15 cellular contexts compared by ENCODE assay signal in genomic region chr9:21854594-21854993, GRCh38. TPM values are rescaled to one million over a fixed set of nuclear protein-coding genes. Genes with fewer than 3 reads are reported as not detected.
DNase-seq lines count a peak whose midpoint lies in the region; ATAC-seq and TF ChIP-seq lines count a peak whose summit lies in the region.
"Had no signal": no experiment of that assay in that cellular context is flagged by ENCODE, and none has a peak within 500 bp of the region (broad histone marks: within the 10 kb centered on the region; RNA-seq: fewer than 3 reads in every experiment).

No MANE protein-coding gene starts in this region.

- no peak for TF ChIP-seq CTCF in RWPE2 (IDR thresholded peaks at IDR 0.05; ENCODE audit: poor library complexity, severe bottlenecking)
- TF ChIP-seq CTCF in foreskin keratinocyte (conservative IDR thresholded peaks at IDR 0.05): no peak
- TF ChIP-seq CTCF in psoas muscle (IDR thresholded peaks at IDR 0.05): no peak

- H3K27me3 ChIP-seq in GM23248 (replicated peaks; ENCODE audit: insufficient read depth) (no peaks in the 10 kb centered on the region), RWPE2 (ENCODE audit: insufficient read depth, poor library complexity, severe bottlenecking) (no peaks in the 10 kb centered on the region), foreskin keratinocyte (no peaks in the 10 kb centered on the region), psoas muscle (ENCODE audit: insufficient read depth in 3 of 3, low read length in 2 of 3) (no peaks in the 10 kb centered on the region)
- H3K27me3 ChIP-seq: adrenal gland, BLaER1 had no signal

- H3K36me3 ChIP-seq in GM23248 (ENCODE audit: low read depth) (peaks cover 29% of the 10 kb centered on the region), RWPE2 (ENCODE audit: low read depth) (peaks cover 71% of the 10 kb centered on the region), psoas muscle (ENCODE audit: insufficient read depth in 1 of 2, low read depth in 1 of 2) (peaks cover 9 to 51% of the 10 kb centered on the region in 2 donors)
- H3K36me3 ChIP-seq: adrenal gland had no signal

- H3K4me3 Mint-ChIP-seq in activated CD4-positive, alpha-beta memory T cell treated with anti-CD3 and anti-CD28 coated beads, Interleukin-2, amount 10 ng/mL, durations not matched to agents 7 days and 5 days: no peak overlapping the region
- H3K4me3 Mint-ChIP-seq: stimulated activated effector memory CD8-positive, alpha-beta T cell treated with anti-CD3 and anti-CD28 coated beads, Interleukin-12 subunit alpha, Interleukin-12 subunit beta, amount 100 ng/mL, for 72 hours had no signal

- H3K4me2 ChIP-seq in GM23248 (ENCODE audit: unreplicated experiment): peak overlapping the region; percentile 4
- H3K4me2 ChIP-seq: BLaER1 had no signal

- H3K4me1 Mint-ChIP-seq in activated CD4-positive, alpha-beta memory T cell treated with anti-CD3 and anti-CD28 coated beads, Interleukin-2, amount 10 ng/mL, durations not matched to agents 7 days and 5 days: peaks cover 27% of the 10 kb centered on the region

- in situ Hi-C loops in GM23248 (cut with MboI): no loop called here

- POLR2A ChIA-PET in activated CD4-positive, alpha-beta memory T cell treated with anti-CD3 and anti-CD28 coated beads, Interleukin-2, amount 10 ng/mL, durations not matched to agents 7 days and 5 days (lab: Charles Lee): interaction anchor here (0.8 to 1.2 kb wide), 2 partner anchors 141 to 211 kb away, joined by 3 read pairs; no protein-coding TSS in a partner anchor

- DNase-seq in GM23248 (peak; percentile 64), RWPE2 (ENCODE audit: low spot score) (peak; percentile 80), foreskin keratinocyte (peak in 1 of 2 donors; percentile 82), non-pigmented ciliary epithelial cell (ENCODE audit: low read depth) (peak; percentile 94), Right ventricle myocardium superior (no peak), psoas muscle (no peak)
- no peak for DNase-seq in activated CD4-positive, alpha-beta memory T cell treated with anti-CD3 and anti-CD28 coated beads, Interleukin-2, amount 10 ng/mL, durations not matched to agents 7 days and 5 days
- DNase-seq: activated CD8-positive, alpha-beta memory T cell treated with anti-CD3 and anti-CD28 coated beads, Interleukin-2, amount 50 U/mL, for 48 hours; GF-D8; NCI-H2171 treated with DMSO at 0.1 percent for 48 hours; SHP77 treated with DMSO at 0.1 percent for 48 hours had no signal

- peaks cover 15% of the 10 kb centered on the region; the same call in 1 of the 2 replicates for H3K79me2 ChIP-seq in GM23248 (ENCODE audit: insufficient read depth)

- no peaks in the 10 kb centered on the region for H4K20me1 ChIP-seq in GM23248 (ENCODE audit: insufficient read depth)

- H3K9me3 ChIP-seq in GM23248 (ENCODE audit: low read depth) (no peaks in the 10 kb centered on the region), RWPE2 (ENCODE audit: severe bottlenecking) (no peaks in the 10 kb centered on the region), psoas muscle (no peaks in the 10 kb centered on the region)
- H3K9me3 ChIP-seq: adrenal gland had no signal

- intact Hi-C loops in Right ventricle myocardium superior (cut with DNase I) (no loop called here), psoas muscle (cut with DNase I) (no loop called here)

- no peak overlapping the region for H2AFZ ChIP-seq in GM23248

- peaks cover 77% of the 10 kb centered on the region for H3F3A ChIP-seq in GM23248 (ENCODE audit: insufficient read depth)

- peak; percentile 93 for ATAC-seq in RWPE2 (ENCODE audit: low read depth)
- ATAC-seq in foreskin keratinocyte: peak; percentile 57
- ATAC-seq in HG02885 (IDR thresholded peaks at IDR 0.05; ENCODE audit: poor library complexity, unreplicated experiment): no peak
- ATAC-seq in Right ventricle myocardium superior (ENCODE audit: poor library complexity): no peak
- ATAC-seq in psoas muscle: no peak
- ATAC-seq: stimulated activated effector memory CD8-positive, alpha-beta T cell treated with anti-CD3 and anti-CD28 coated beads, Interleukin-12 subunit alpha, Interleukin-12 subunit beta, amount 100 ng/mL, for 72 hours had no signal

- CTCF ChIA-PET in activated CD4-positive, alpha-beta memory T cell treated with anti-CD3 and anti-CD28 coated beads, Interleukin-2, amount 10 ng/mL, durations not matched to agents 7 days and 5 days (lab: Charles Lee): interaction anchor here (1.3 kb wide), 1 partner anchor 153 kb away, joined by 3 read pairs; no protein-coding TSS in a partner anchor

- no peak overlapping the region for H3K9ac ChIP-seq in GM23248
- H3K9ac ChIP-seq: BLaER1 had no signal

- no peaks in the 10 kb centered on the region for H3K9me2 ChIP-seq in GM23248 (ENCODE audit: insufficient read depth)

- H3K4me1 ChIP-seq in GM23248 (ENCODE audit: insufficient read depth) (peaks cover 36% of the 10 kb centered on the region), RWPE2 (ENCODE audit: insufficient read depth, poor library complexity, severe bottlenecking) (peaks cover 34% of the 10 kb centered on the region), foreskin keratinocyte (peaks cover 15% of the 10 kb centered on the region), psoas muscle (no peaks in the 10 kb centered on the region)

- no peaks in the 10 kb centered on the region for H3K27me3 Mint-ChIP-seq in activated CD4-positive, alpha-beta memory T cell treated with anti-CD3 and anti-CD28 coated beads, Interleukin-2, amount 10 ng/mL, durations not matched to agents 7 days and 5 days

- peaks cover 74% of the 10 kb centered on the region for H3K36me3 Mint-ChIP-seq in activated CD4-positive, alpha-beta memory T cell treated with anti-CD3 and anti-CD28 coated beads, Interleukin-2, amount 10 ng/mL, durations not matched to agents 7 days and 5 days (ENCODE audit: low read depth)

- H3K9me3 Mint-ChIP-seq in activated CD4-positive, alpha-beta memory T cell treated with anti-CD3 and anti-CD28 coated beads, Interleukin-2, amount 10 ng/mL, durations not matched to agents 7 days and 5 days: no peaks in the 10 kb centered on the region
- H3K9me3 Mint-ChIP-seq: stimulated activated effector memory CD8-positive, alpha-beta T cell treated with anti-CD3 and anti-CD28 coated beads, Interleukin-12 subunit alpha, Interleukin-12 subunit beta, amount 100 ng/mL, for 72 hours had no signal

- H3K4me3 ChIP-seq in GM23248: no peak overlapping the region
- no peak overlapping the region for H3K4me3 ChIP-seq in RWPE2 (ENCODE audit: severe bottlenecking)
- H3K4me3 ChIP-seq in psoas muscle: no peak overlapping the region
- H3K4me3 ChIP-seq: adrenal gland, BLaER1 had no signal

- peak overlapping the region; percentile 82; the same call in 1 of the 2 replicates for H3K27ac ChIP-seq in GM23248
- H3K27ac ChIP-seq in RWPE2 (ENCODE audit: poor library complexity, severe bottlenecking): peak overlapping the region; percentile 59
- peak overlapping the region; percentile 27 for H3K27ac ChIP-seq in foreskin keratinocyte
- no peak overlapping the region for H3K27ac ChIP-seq in psoas muscle
- H3K27ac ChIP-seq: adrenal gland, BLaER1 had no signal

- no peak overlapping the region for H3K27ac Mint-ChIP-seq in activated CD4-positive, alpha-beta memory T cell treated with anti-CD3 and anti-CD28 coated beads, Interleukin-2, amount 10 ng/mL, durations not matched to agents 7 days and 5 days

- WGBS in GM23248 (ENCODE audit: low coverage in 1 of 2, low lambda C conversion rate in 2 of 2, missing lambda C conversion rate in 2 of 2), 2 experiments: 74 to 77% methylated on average over 11 of the region's 11 CpGs
- WGBS in psoas muscle, 3 donors: 88 to 95% (median 91%) methylated on average over 11 of the region's 11 CpGs

RNA-seq across cellular contexts. Expression of gene MTAP, which starts 52.2 kb away (rescaled TPM):
- total RNA-seq in GM23248 (2014; rRNA removed; shearing (Covaris generic)): 26.7 and 29.8 TPM in 2 replicates
- polyA plus RNA-seq in GM23248 (2016; fragmentation: Nextera tagmentation; extraction: Ambion mirVana) (44.8 and 47.8 TPM in 2 replicates), foreskin keratinocyte (24.6 and 29.9 TPM in 2 replicates), psoas muscle (10 to 100 TPM in 1 of 3 donors, 1 to 10 TPM in 2; 4.3 to 15.5 (median 8.6) TPM)
- total RNA-seq in foreskin keratinocyte (61.9 and 64.3 TPM in 2 replicates), Right ventricle myocardium superior (21.2 TPM), psoas muscle (10 to 100 TPM; 11.0 to 16.6 (median 14.9) TPM)
- 10 to 100 TPM; 43.4 to 44.9 TPM for total RNA-seq in activated CD4-positive, alpha-beta memory T cell treated with anti-CD3 and anti-CD28 coated beads, Interleukin-2, amount 10 ng/mL, durations not matched to agents 7 days and 5 days

Comparison
In these comparisons a context has a peak if more than half of its experiments do, and no peak if none do; other contexts are left out.
1. DNase-seq: peak in GM23248 (single experiment), RWPE2 (single experiment) and non-pigmented ciliary epithelial cell (single experiment); none in Right ventricle myocardium superior (single experiment), psoas muscle (0 of 2) and activated CD4-positive, alpha-beta memory T cell treated with anti-CD3 and anti-CD28 coated beads, Interleukin-2, amount 10 ng/mL, durations not matched to agents 7 days and 5 days (single experiment).
2. ATAC-seq: peak in RWPE2 (single experiment) and foreskin keratinocyte (single experiment); none in HG02885 (single experiment), Right ventricle myocardium superior (single experiment) and psoas muscle (0 of 4).